In the genomic region with DNA sequence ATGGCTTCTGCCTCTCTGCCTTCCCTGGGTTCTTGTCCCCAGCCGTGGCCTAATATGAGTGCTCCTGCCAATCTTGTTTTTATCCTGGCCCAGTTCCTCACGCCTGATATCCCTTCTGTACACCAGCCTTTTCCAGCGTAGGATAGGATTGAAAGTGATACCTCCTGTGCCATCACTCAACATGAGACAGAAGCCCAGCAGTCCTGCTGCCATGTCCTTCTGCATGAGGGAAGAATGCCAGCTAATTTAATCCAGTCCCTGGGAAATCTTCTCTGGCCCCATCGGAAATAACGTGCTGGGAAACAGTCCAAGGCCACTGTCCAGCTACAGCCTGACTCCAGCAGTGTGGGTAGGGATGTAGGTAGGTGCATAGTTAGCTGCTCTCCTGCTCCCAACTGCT, we compare ENCODE assay signal across 18 cellular contexts.
"Had no signal": no experiment of that assay in that cellular context is flagged by ENCODE, and none has a peak within 500 bp of the region (broad histone marks: within the 10 kb centered on the region; RNA-seq: fewer than 3 reads in every experiment).

No MANE protein-coding gene starts in this region.

- FAIRE-seq: astrocyte, frontal cortex had no signal

- DNase-seq: activated CD4-positive, alpha-beta T cell treated with anti-CD3 and anti-CD28 coated beads, Interleukin-2, amount 50 U/mL, for 48 hours; activated CD4-positive, CD25-positive, alpha-beta regulatory T cell treated with anti-CD3 and anti-CD28 coated beads, Interleukin-2, amount 50 U/mL, for 72 hours; activated naive CD4-positive, alpha-beta T cell treated with anti-CD3 and anti-CD28 coated beads, Interleukin-2, amount 10 ng/mL, durations not matched to agents 7 days and 5 days; activated T-cell treated with anti-CD3 and anti-CD28 coated beads, Interleukin-2, amount 50 U/mL, for 1 hour; cortex of kidney; effector memory CD8-positive, alpha-beta T cell; heart right ventricle; mammary epithelial cell; ovary; stimulated activated CD4-positive, alpha-beta T cell treated with anti-CD3 and anti-CD28 coated beads, Interleukin-12 subunit alpha, Interleukin-12 subunit beta, amount 100 ng/mL, for 4 hours; stimulated activated CD4-positive, alpha-beta T cell treated with anti-CD3 and anti-CD28 coated beads, Interleukin-2, amount 100 ng/mL, for 24 hours; T-cell; T-helper 9 cell had no signal

- H3K9ac ChIP-seq: neural progenitor cell had no signal

- H3K9me3 ChIP-seq: heart right ventricle, ovary had no signal

- H2AFZ ChIP-seq: neural progenitor cell had no signal

- H3K27ac ChIP-seq: cardiac muscle cell, epithelial cell of prostate, heart right ventricle, neural progenitor cell, ovary had no signal

- H3K36me3 ChIP-seq: cardiac muscle cell, heart right ventricle, neural progenitor cell, ovary had no signal

- H3K27me3 ChIP-seq: cardiac muscle cell, neural progenitor cell, ovary had no signal

- H3K4me2 ChIP-seq: neural progenitor cell had no signal

- ATAC-seq: effector memory CD8-positive, alpha-beta T cell; T-cell had no signal

- H3K4me1 ChIP-seq: neural progenitor cell had no signal

- H3K4me3 ChIP-seq: cardiac muscle cell, heart right ventricle, neural progenitor cell, ovary had no signal
